Comparison of ENCODE assay signal across 8 cellular contexts in the genomic region with DNA sequence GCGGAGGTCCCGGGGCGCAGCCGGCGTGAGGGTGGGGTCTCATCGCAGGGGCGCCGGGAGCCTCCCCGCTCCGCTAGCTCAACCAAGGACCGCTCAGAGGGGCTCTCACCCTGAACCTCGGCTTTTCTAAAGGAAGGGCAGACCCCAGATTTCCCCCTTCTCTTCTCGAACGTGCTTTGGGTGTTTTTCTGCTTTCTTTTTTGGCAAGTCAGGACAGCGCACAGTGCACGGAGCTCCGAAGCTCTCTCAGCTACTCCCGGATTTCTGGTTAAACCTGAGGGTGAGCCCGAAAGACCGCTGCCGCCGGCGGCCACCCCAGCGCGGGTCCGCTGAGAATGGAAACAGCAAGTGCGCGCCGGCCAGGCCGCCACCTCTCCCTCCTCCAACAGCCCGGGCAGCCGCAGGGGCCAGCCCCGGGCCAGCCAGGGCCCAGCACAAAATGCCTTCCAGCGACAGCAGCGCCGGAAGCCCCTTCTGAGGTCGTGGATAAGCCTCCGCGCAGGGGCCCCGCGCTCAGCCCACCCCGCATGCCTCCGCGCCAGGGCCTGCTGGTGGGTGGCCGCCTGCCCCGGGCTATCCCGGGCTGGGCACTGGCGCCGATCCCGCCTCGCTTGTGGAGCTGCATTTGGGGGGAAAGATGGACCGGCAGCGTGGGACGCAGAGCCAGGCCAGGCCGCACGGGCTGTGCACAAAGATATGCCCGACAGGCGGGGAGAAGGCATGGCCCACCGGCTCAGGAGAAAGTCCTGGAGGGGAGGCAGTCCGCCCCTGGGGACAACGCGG.
DNase-seq lines count a peak whose midpoint lies in the region; ATAC-seq lines count a peak whose summit lies in the region.

No MANE protein-coding gene starts in this region.

- H3K36me3 ChIP-seq in adipocyte (ENCODE audit: control insufficient read depth, insufficient read depth, low read length, severe bottlenecking) (peaks cover 17% of the 10 kb centered on the region), iPS-15b (ENCODE audit: control insufficient read depth, insufficient read depth, low read length) (peaks cover 14% of the 10 kb centered on the region)

- peak; percentile 27 for ATAC-seq in GM18909 (IDR thresholded peaks at IDR 0.05; ENCODE audit: poor library complexity, unreplicated experiment)
- no peak for ATAC-seq in HG03457 (IDR thresholded peaks at IDR 0.05; ENCODE audit: unreplicated experiment)
- ATAC-seq in HG02870 (IDR thresholded peaks at IDR 0.05; ENCODE audit: unreplicated experiment) = no peak

- H3K9ac ChIP-seq in adipocyte (ENCODE audit: low read length) (peak overlapping the region; percentile 66), iPS-15b (ENCODE audit: low read depth, low read length) (no peak overlapping the region)

- peaks cover 16% of the 10 kb centered on the region for H3K4me1 ChIP-seq in adipocyte (ENCODE audit: control insufficient read depth, insufficient read depth, low read length)
- no peaks in the 10 kb centered on the region for H3K4me1 ChIP-seq in iPS-15b (ENCODE audit: control insufficient read depth, insufficient read depth, low read length)

- DNase-seq in adipocyte (ENCODE audit: low read depth) = peak; percentile 52
- no peak for DNase-seq in skeletal muscle cell (ENCODE audit: low read depth)
- no peak for DNase-seq in NCI-H1105 (lab: John Stamatoyannopoulos, UW)
- no peak for DNase-seq in NCI-H526 (lab: John Stamatoyannopoulos, UW)

- H3K9me3 ChIP-seq in adipocyte (ENCODE audit: control insufficient read depth, low read length) = no peaks in the 10 kb centered on the region
- no peaks in the 10 kb centered on the region for H3K9me3 ChIP-seq in iPS-15b (ENCODE audit: control insufficient read depth, insufficient read depth, low read length)

- H3K27me3 ChIP-seq in adipocyte (replicated peaks; ENCODE audit: control insufficient read depth, insufficient read depth, low read length) = peaks cover 17% of the 10 kb centered on the region
- peaks cover 39% of the 10 kb centered on the region for H3K27me3 ChIP-seq in iPS-15b (ENCODE audit: control insufficient read depth, insufficient read depth, low read length)

- peak overlapping the region; percentile 80 for H3K4me3 ChIP-seq in adipocyte (ENCODE audit: low read length)
- peak overlapping the region; percentile 74 for H3K4me3 ChIP-seq in iPS-15b (ENCODE audit: low read depth, low read length)
- peak overlapping the region; percentile 59 for H3K4me3 ChIP-seq in skeletal muscle cell (ENCODE audit: low read depth, low read length)
